In genomic region chr10:96683065-96683464, GRCh38 we compare ENCODE assay signal across 22 cellular contexts. TPM values are rescaled to one million over a fixed set of nuclear protein-coding genes. Genes with fewer than 3 reads are reported as not detected.
DNase-seq lines count a peak whose midpoint lies in the region; ATAC-seq and TF ChIP-seq lines count a peak whose summit lies in the region.
"Had no signal": no experiment of that assay in that cellular context is flagged by ENCODE, and none has a peak within 500 bp of the region (broad histone marks: within the 10 kb centered on the region; RNA-seq: fewer than 3 reads in every experiment).

No MANE protein-coding gene starts in this region.

- H3K4me1 ChIP-seq in mesenchymal stem cell (ENCODE audit: control insufficient read depth, insufficient read depth, low read depth, low read length) = no peaks in the 10 kb centered on the region
- H3K4me1 ChIP-seq: stomach had no signal

- no peak overlapping the region for H3K27ac ChIP-seq in mesenchymal stem cell (ENCODE audit: low read length, poor library complexity, severe bottlenecking)
- H3K27ac ChIP-seq: heart right ventricle, stomach had no signal

- no peak overlapping the region for H3K23ac ChIP-seq in mesenchymal stem cell (ENCODE audit: low read length in 2 of 2)

- H2BK15ac ChIP-seq in mesenchymal stem cell (ENCODE audit: low read depth, poor library complexity, severe bottlenecking) = no peak overlapping the region

- H2BK12ac ChIP-seq in mesenchymal stem cell (ENCODE audit: low read length in 2 of 2) = no peak overlapping the region

- H3K4me3 ChIP-seq in astrocyte of the cerebellum (ENCODE audit: low read depth, low read length) (no peak overlapping the region), mesenchymal stem cell (ENCODE audit: insufficient read depth in 1 of 2, low read depth in 1 of 2, low read length in 2 of 2) (no peak overlapping the region)
- H3K4me3 ChIP-seq: heart right ventricle, stomach had no signal

- H3K4me2 ChIP-seq in mesenchymal stem cell (ENCODE audit: low read length, poor library complexity, severe bottlenecking) = no peak overlapping the region

- no peak overlapping the region for H4K91ac ChIP-seq in mesenchymal stem cell (ENCODE audit: low read length)

- POLR2A ChIA-PET in HEK293T (lab: Yijun Ruan, JAX) = no interaction called here

- no peak overlapping the region for H3K18ac ChIP-seq in mesenchymal stem cell (ENCODE audit: low read depth in 1 of 2, low read length in 2 of 2)

- H2AK5ac ChIP-seq in mesenchymal stem cell (ENCODE audit: low read length, severe bottlenecking) = no peak overlapping the region

- TF ChIP-seq CTCF in astrocyte of the cerebellum (IDR thresholded peaks at IDR 0.05; ENCODE audit: low read depth, low read length, missing control alignments) = no peak

- ATAC-seq in HG03280 (IDR thresholded peaks at IDR 0.05; ENCODE audit: unreplicated experiment) = no peak
- ATAC-seq: heart right ventricle, WTC11 had no signal

- no peak overlapping the region for H2BK5ac ChIP-seq in mesenchymal stem cell (ENCODE audit: low read depth, low read length, poor library complexity, severe bottlenecking)

- H3K79me1 ChIP-seq in mesenchymal stem cell (replicated peaks; ENCODE audit: low read length, poor library complexity, severe bottlenecking) = no peaks in the 10 kb centered on the region

- no peak overlapping the region for H4K8ac ChIP-seq in mesenchymal stem cell (ENCODE audit: low read length)

- no peaks in the 10 kb centered on the region for H3K9me3 ChIP-seq in mesenchymal stem cell (ENCODE audit: control insufficient read depth, low read length)
- H3K9me3 ChIP-seq: heart right ventricle, stomach had no signal

- in situ Hi-C loops in astrocyte of the cerebellum (cut with HindIII; ENCODE audit: low sequenced_read_pairs) = no loop called here

- DNase-seq in AG08395 (ENCODE audit: low spot score) (peak; percentile 60), HCEC 1CT (peak; percentile 89), astrocyte of the cerebellum (ENCODE audit: low read depth) (peak; percentile 49), kidney glomerular epithelial cell (lab: John Stamatoyannopoulos, UW) (peak; percentile 9), HEK293T (ENCODE audit: extremely low spot score) (no peak), NCI-H1092 treated with DMSO at 0.1 percent for 48 hours (lab: John Stamatoyannopoulos, UW) (no peak), mesenchymal stem cell (no peak)
- DNase-seq: aorta; Calu3; cortex of kidney; heart right ventricle; islet precursor cell; KG1; NCI-H2227 treated with DMSO at 0.1 percent for 48 hours; NK-92 treated with Interleukin-12 subunit alpha and Interleukin-12 subunit beta, amount 100 ng/mL, for 24 hours; retina; RPMI8226; stimulated activated CD4-positive, alpha-beta T cell treated with anti-CD3 and anti-CD28 coated beads, Interleukin-15, amount 100 ng/mL, for 24 hours; stomach; T-helper 1 cell had no signal

- H2AFZ ChIP-seq in mesenchymal stem cell (ENCODE audit: low read depth, low read length) = no peak overlapping the region

- H3K9ac ChIP-seq in mesenchymal stem cell (ENCODE audit: low read length) = no peak overlapping the region

- no peak overlapping the region for H2BK120ac ChIP-seq in mesenchymal stem cell (ENCODE audit: low read depth, low read length)

- peaks cover 6% of the 10 kb centered on the region in 2 experiments for H3K27me3 ChIP-seq in mesenchymal stem cell (ENCODE audit: control insufficient read depth in 1 of 2, insufficient read depth in 1 of 2, low read length in 2 of 2)
- H3K27me3 ChIP-seq: stomach had no signal

- WGBS in mesenchymal stem cell = 100% methylated on average over 1 of the region's 2 CpGs

- no peak overlapping the region for H3K14ac ChIP-seq in mesenchymal stem cell (ENCODE audit: low read length in 2 of 2)

- no peaks in the 10 kb centered on the region for H3K36me3 ChIP-seq in mesenchymal stem cell (ENCODE audit: control insufficient read depth in 1 of 2, insufficient read depth in 2 of 2, low read depth in 1 of 2, low read length in 2 of 2)
- H3K36me3 ChIP-seq: heart right ventricle, stomach had no signal

- CTCF ChIA-PET in HEK293T (lab: Yijun Ruan, JAX) = no interaction called here

- no peak overlapping the region for H3K4ac ChIP-seq in mesenchymal stem cell (ENCODE audit: low read depth in 1 of 2, low read length in 2 of 2)

TF ChIP-seq in HEK293T, 16 proteins besides CTCF, POLR2A, EP300 and RAD21:
- TF ChIP-seq PKNOX1 (IDR thresholded peaks at IDR 0.05) (no peak), BHLHE40 (IDR thresholded peaks at IDR 0.05; ENCODE audit: borderline replicate concordance) (no peak), TARDBP (IDR thresholded peaks at IDR 0.05) (no peak), LEF1 (IDR thresholded peaks at IDR 0.05; ENCODE audit: borderline replicate concordance) (no peak), L3MBTL2 (conservative IDR thresholded peaks at IDR 0.05) (no peak), FOXM1 (IDR thresholded peaks at IDR 0.05; ENCODE audit: borderline replicate concordance) (no peak), ZNF384 (IDR thresholded peaks at IDR 0.05) (no peak), SP1 (IDR thresholded peaks at IDR 0.05) (no peak), ELF4 (IDR thresholded peaks at IDR 0.05) (no peak), SUZ12 (IDR thresholded peaks at IDR 0.05) (no peak), NFRKB (IDR thresholded peaks at IDR 0.05) (no peak), HDGF (IDR thresholded peaks at IDR 0.05; ENCODE audit: borderline replicate concordance) (no peak), FOXA1 (IDR thresholded peaks at IDR 0.05) (no peak), CTBP1 (IDR thresholded peaks at IDR 0.05; ENCODE audit: borderline replicate concordance) (no peak), FOXK2 (IDR thresholded peaks at IDR 0.05) (no peak), ARNT (IDR thresholded peaks at IDR 0.05) (no peak)

RNA-seq across cellular contexts. Expression of gene PIK3AP1, which starts 37.2 kb away (rescaled TPM):
- not detected for polyA plus RNA-seq in mesenchymal stem cell (2013, experiment 1 of 2)
- 0.03 TPM for polyA plus RNA-seq in mesenchymal stem cell (2013, experiment 2 of 2)

Comparison
In these comparisons a context has a peak if more than half of its experiments do, and no peak if none do; other contexts are left out.
1. DNase-seq: peak in AG08395 (single experiment), HCEC 1CT (single experiment), astrocyte of the cerebellum (single experiment) and kidney glomerular epithelial cell (single experiment); none in HEK293T (single experiment), NCI-H1092 treated with DMSO at 0.1 percent for 48 hours (single experiment) and mesenchymal stem cell (single experiment).